In genomic region chr9:18595597-18595996, GRCh38 we compare ENCODE assay signal across 22 cellular contexts.
DNase-seq lines count a peak whose midpoint lies in the region; ATAC-seq and TF ChIP-seq lines count a peak whose summit lies in the region.
"Had no signal": no experiment of that assay in that cellular context is flagged by ENCODE, and none has a peak within 500 bp of the region (broad histone marks: within the 10 kb centered on the region; RNA-seq: fewer than 3 reads in every experiment).

No MANE protein-coding gene starts in this region.

- no peak overlapping the region for H3K4me3 Mint-ChIP-seq in CD8-positive, alpha-beta T cell
- H3K4me3 Mint-ChIP-seq: activated naive CD4-positive, alpha-beta T cell treated with anti-CD3 and anti-CD28 coated beads, Interleukin-2, amount 10 ng/mL, durations not matched to agents 7 days and 5 days; activated T-helper 1 cell treated with anti-CD3 and anti-CD28 coated beads, Interleukin-12 subunit alpha, Interleukin-12 subunit beta, Interleukin-2, Interleukin-4 antibody, amounts not matched to agents 30 ng/mL and 10 ng/mL and 1 ng/mL, durations not matched to agents 14 hours and 24 hours and 36 hours; naive B cell; T-helper 1 cell treated with Interleukin-12 subunit alpha and Interleukin-12 subunit beta and Interleukin-4 antibody, amounts not matched to agents 30 μg/mL and 1 μg/mL, for 36 hours had no signal

- H3K9me3 ChIP-seq in neuronal stem cell (replicated peaks in 1 of 2; ENCODE audit: control insufficient read depth in 2 of 2, insufficient read depth in 1 of 2, low read depth in 1 of 2, low read length in 2 of 2) (no peaks in the 10 kb centered on the region), uterus (peaks cover 0 to 15% of the 10 kb centered on the region in 2 donors)
- no peaks in the 10 kb centered on the region for H3K9me3 ChIP-seq in CD8-positive, alpha-beta T cell (ENCODE audit: low read length)

- H3K36me3 ChIP-seq in neuronal stem cell (replicated peaks in 1 of 2; ENCODE audit: control insufficient read depth in 2 of 2, insufficient read depth in 2 of 2, low read length in 2 of 2): peaks cover 0 to 2% of the 10 kb centered on the region in 2 donors
- H3K36me3 ChIP-seq in uterus: no peaks in the 10 kb centered on the region
- no peaks in the 10 kb centered on the region for H3K36me3 ChIP-seq in CD8-positive, alpha-beta T cell (ENCODE audit: insufficient read depth, low read length)
- H3K36me3 ChIP-seq: gastrocnemius medialis, left lung had no signal

- H2AK5ac ChIP-seq in neuronal stem cell (ENCODE audit: low read depth, low read length): no peak overlapping the region

- H3K27ac Mint-ChIP-seq in CD8-positive, alpha-beta T cell: no peak overlapping the region
- H3K27ac Mint-ChIP-seq: activated naive CD4-positive, alpha-beta T cell treated with anti-CD3 and anti-CD28 coated beads, Interleukin-2, amount 10 ng/mL, durations not matched to agents 7 days and 5 days; activated T-helper 1 cell treated with anti-CD3 and anti-CD28 coated beads, Interleukin-12 subunit alpha, Interleukin-12 subunit beta, Interleukin-2, Interleukin-4 antibody, amounts not matched to agents 30 ng/mL and 10 ng/mL and 1 ng/mL, durations not matched to agents 14 hours and 24 hours and 36 hours; naive B cell; T-helper 1 cell treated with Interleukin-12 subunit alpha and Interleukin-12 subunit beta and Interleukin-4 antibody, amounts not matched to agents 30 μg/mL and 1 μg/mL, for 36 hours had no signal

- intact Hi-C loops in uterus (cut with DNase I; ENCODE audit: low total_unique reads) (no loop called here), posterior vena cava (cut with DNase I) (no loop called here)
- intact Hi-C loops in CD8-positive, alpha-beta T cell (cut with DNase I, micrococcal nuclease): no loop called here

- no peaks in the 10 kb centered on the region for H3K27me3 ChIP-seq in neuronal stem cell (ENCODE audit: control insufficient read depth in 3 of 3, insufficient read depth in 3 of 3, low read depth in 1 of 3, low read length in 3 of 3)
- no peaks in the 10 kb centered on the region for H3K27me3 ChIP-seq in uterus
- no peaks in the 10 kb centered on the region for H3K27me3 ChIP-seq in CD8-positive, alpha-beta T cell (ENCODE audit: insufficient read depth, low read length)
- H3K27me3 ChIP-seq: gastrocnemius medialis, left lung had no signal

- H3K18ac ChIP-seq in neuronal stem cell (ENCODE audit: low read length): no peak overlapping the region

- no peak overlapping the region for H3K4ac ChIP-seq in neuronal stem cell (ENCODE audit: low read length)

- TF ChIP-seq POLR2A in uterus (IDR thresholded peaks at IDR 0.05): no peak

- H3K4me2 ChIP-seq in neuronal stem cell (ENCODE audit: insufficient read depth, low read length, poor library complexity, severe bottlenecking): no peak overlapping the region
- H3K4me2 ChIP-seq: KMS-11 had no signal

- peak; percentile 93 for DNase-seq in NCI-H446 treated with DMSO at 0.1 percent for 48 hours (lab: John Stamatoyannopoulos, UW)
- peak; percentile 12 for DNase-seq in cerebellum (ENCODE audit: low spot score)
- no peak for DNase-seq in neuronal stem cell (ENCODE audit: low spot score)
- DNase-seq in uterus: peak in 1 of 2 donors; percentile 52
- no peak for DNase-seq in CD8-positive, alpha-beta T cell
- DNase-seq in posterior vena cava (ENCODE audit: low spot score): no peak
- DNase-seq: activated CD4-positive, alpha-beta T cell treated with anti-CD3 and anti-CD28 coated beads, Interleukin-2, amount 50 U/mL, for 4 hours; activated naive CD4-positive, alpha-beta T cell treated with anti-CD3 and anti-CD28 coated beads, Interleukin-2, amount 10 ng/mL, durations not matched to agents 7 days and 5 days; cortex of kidney; gastrocnemius medialis; GM23248; left lung; naive B cell; NCI-H1694 treated with DMSO at 0.1 percent for 48 hours; NCI-H69; occipital lobe had no signal

- H4K8ac ChIP-seq in neuronal stem cell (ENCODE audit: low read depth, low read length): no peak overlapping the region

- no peak overlapping the region for H3K27ac ChIP-seq in neuronal stem cell (replicated peaks; ENCODE audit: low read length)
- H3K27ac ChIP-seq in uterus: peak overlapping the region; percentile 56 to 76
- H3K27ac ChIP-seq in CD8-positive, alpha-beta T cell (ENCODE audit: low read depth, low read length): no peak overlapping the region
- H3K27ac ChIP-seq: gastrocnemius medialis, GM23248, HL-60, KMS-11, left lung had no signal

- no peaks in the 10 kb centered on the region for H3K4me1 Mint-ChIP-seq in CD8-positive, alpha-beta T cell (ENCODE audit: low read depth)
- H3K4me1 Mint-ChIP-seq: activated naive CD4-positive, alpha-beta T cell treated with anti-CD3 and anti-CD28 coated beads, Interleukin-2, amount 10 ng/mL, durations not matched to agents 7 days and 5 days; naive B cell had no signal

- no peak overlapping the region for H2BK12ac ChIP-seq in neuronal stem cell (ENCODE audit: low read length)

- H3K27me3 Mint-ChIP-seq in CD8-positive, alpha-beta T cell (ENCODE audit: low read depth): no peaks in the 10 kb centered on the region
- H3K27me3 Mint-ChIP-seq: activated naive CD4-positive, alpha-beta T cell treated with anti-CD3 and anti-CD28 coated beads, Interleukin-2, amount 10 ng/mL, durations not matched to agents 7 days and 5 days; naive B cell had no signal

- no peak overlapping the region for H2BK15ac ChIP-seq in neuronal stem cell (ENCODE audit: low read length)

- no peak for TF ChIP-seq CTCF in uterus (IDR thresholded peaks at IDR 0.05)
- TF ChIP-seq CTCF in CD8-positive, alpha-beta T cell (IDR thresholded peaks at IDR 0.05): no peak

- no peaks in the 10 kb centered on the region for H3K79me1 ChIP-seq in neuronal stem cell (ENCODE audit: low read depth, low read length)

- peak overlapping the region; percentile 69 for H2BK5ac ChIP-seq in neuronal stem cell (ENCODE audit: low read length)

- no CpG with 5 or more reads among the region's 3 CpGs for WGBS in neuronal stem cell (ENCODE audit: extremely low coverage in 2 of 2, insufficient read length in 2 of 2, insufficient replicate concordance in 1 of 2), 2 donors

- POLR2A ChIA-PET in CD8-positive, alpha-beta T cell (lab: Charles Lee): no interaction called here

- H4K91ac ChIP-seq in neuronal stem cell (ENCODE audit: low read depth, low read length, poor library complexity): no peak overlapping the region

- H2AFZ ChIP-seq in neuronal stem cell (ENCODE audit: low read length): no peak overlapping the region
- H2AFZ ChIP-seq: GM23248 had no signal

- no peaks in the 10 kb centered on the region for H3K36me3 Mint-ChIP-seq in CD8-positive, alpha-beta T cell
- H3K36me3 Mint-ChIP-seq: activated naive CD4-positive, alpha-beta T cell treated with anti-CD3 and anti-CD28 coated beads, Interleukin-2, amount 10 ng/mL, durations not matched to agents 7 days and 5 days; naive B cell had no signal

- no peak overlapping the region for H2BK120ac ChIP-seq in neuronal stem cell (ENCODE audit: low read depth, low read length)

- no peak for ATAC-seq in CD8-positive, alpha-beta T cell
- no peak for ATAC-seq in HG02938 (IDR thresholded peaks at IDR 0.05; ENCODE audit: unreplicated experiment)
- ATAC-seq: esophagus mucosa, gastrocnemius medialis, left lung had no signal

- H3K4me1 ChIP-seq in neuronal stem cell (ENCODE audit: control insufficient read depth in 2 of 2, insufficient read depth in 1 of 2, low read depth in 1 of 2, low read length in 2 of 2) (no peaks in the 10 kb centered on the region), uterus (peaks cover 0 to 7% of the 10 kb centered on the region in 2 donors)
- H3K4me1 ChIP-seq in CD8-positive, alpha-beta T cell (ENCODE audit: insufficient read depth, low read length): no peaks in the 10 kb centered on the region
- H3K4me1 ChIP-seq: gastrocnemius medialis, left lung had no signal

- H3K9me3 Mint-ChIP-seq in CD8-positive, alpha-beta T cell: peaks cover 31% of the 10 kb centered on the region

- no peak overlapping the region for H3K9ac ChIP-seq in neuronal stem cell (ENCODE audit: low read depth, low read length, poor library complexity)
- H3K9ac ChIP-seq: GM23248, KMS-11 had no signal

- CTCF ChIA-PET in CD8-positive, alpha-beta T cell (lab: Charles Lee): no interaction called here

- peak overlapping the region; percentile 42 for H3K14ac ChIP-seq in neuronal stem cell (ENCODE audit: low read length)

- H3K4me3 ChIP-seq in neuronal stem cell (ENCODE audit: low read length in 2 of 2) (no peak overlapping the region), uterus (no peak overlapping the region)
- H3K4me3 ChIP-seq in CD8-positive, alpha-beta T cell (ENCODE audit: low read depth, low read length): no peak overlapping the region
- H3K4me3 ChIP-seq: gastrocnemius medialis, GM23248, left lung had no signal

- H3K23ac ChIP-seq in neuronal stem cell (ENCODE audit: low read depth, low read length, poor library complexity): no peak overlapping the region

Comparison
In these comparisons a context has a peak if more than half of its experiments do, and no peak if none do; other contexts are left out.
1. DNase-seq: peak in NCI-H446 treated with DMSO at 0.1 percent for 48 hours (single experiment) and cerebellum (single experiment); none in neuronal stem cell (single experiment), CD8-positive, alpha-beta T cell (0 of 7) and posterior vena cava (single experiment).
2. H3K27ac ChIP-seq: peak in uterus (2 of 2); none in neuronal stem cell (single experiment) and CD8-positive, alpha-beta T cell (single experiment).